ENCODE assay signal across 17 cellular contexts in genomic region chr12:126191949-126192348, GRCh38.
A peak's percentile ranks its signal among the peaks of the same experiment; 100 is the strongest.
DNase-seq lines count a peak whose midpoint lies in the region; ATAC-seq, FAIRE-seq and TF ChIP-seq lines count a peak whose summit lies in the region.
"Had no signal": no experiment of that assay in that cellular context is flagged by ENCODE, and none has a peak within 500 bp of the region (broad histone marks: within the 10 kb centered on the region; RNA-seq: fewer than 3 reads in every experiment).

No MANE protein-coding gene starts in this region.

- POLR2A ChIA-PET in PC-9 (lab: Charles Lee; ENCODE audit: unreplicated experiment) = no interaction called here

- H3K9ac ChIP-seq in H9 (ENCODE audit: extremely low read depth, insufficient read length, low read length) = no peak overlapping the region

- H3K27me3 ChIP-seq in H9 (ENCODE audit: insufficient read depth, low read length) (no peaks in the 10 kb centered on the region; the same call in 1 of the 2 replicates), PC-9 (ENCODE audit: insufficient read depth, low read depth) (peaks cover 13% of the 10 kb centered on the region; the same call in 1 of the 2 replicates), pancreas (no peaks in the 10 kb centered on the region)

- peaks cover 11% of the 10 kb centered on the region for H3K23me2 ChIP-seq in H9 (ENCODE audit: insufficient read length, low read depth, low read length, poor library complexity, severe bottlenecking)

- H3K4ac ChIP-seq in H9 (ENCODE audit: low read depth, low read length) = no peak overlapping the region

- H3K4me3 ChIP-seq in PC-9 (no peak overlapping the region), fibroblast of the aortic adventitia (ENCODE audit: low read depth, low read length) (peak overlapping the region; percentile 56), pancreas (peak overlapping the region; percentile 48 to 61 (median 54))

- no peak overlapping the region for H4K91ac ChIP-seq in H9 (ENCODE audit: insufficient read length, low read depth, low read length)

- peaks cover 42% of the 10 kb centered on the region for H3K27me3 Mint-ChIP-seq in H9 (ENCODE audit: low read depth)

- no peak overlapping the region for H3K27ac Mint-ChIP-seq in H9
- H3K27ac Mint-ChIP-seq: CD14-positive monocyte had no signal

- BruUV-seq in PC-9 (replicated peaks; lab: Mats Ljungman, UMichigan) = TSS peak; percentile 46

- H3K79me1 ChIP-seq in H9 (ENCODE audit: insufficient read depth, low read depth, low read length, poor library complexity, severe bottlenecking) = no peaks in the 10 kb centered on the region

- peak overlapping the region; percentile 29 to 80; a peak in 2 of 5 replicates for H3K4me3 Mint-ChIP-seq in H9

- no peak overlapping the region for H4K8ac ChIP-seq in H9 (replicated peaks; ENCODE audit: insufficient read length, low read depth, low read length)

- no peak for TF ChIP-seq CTCF in H9 (conservative IDR thresholded peaks at IDR 0.05)
- no peak for TF ChIP-seq CTCF in PC-9 (conservative IDR thresholded peaks at IDR 0.05)
- no peak for TF ChIP-seq CTCF in fibroblast of the aortic adventitia (IDR thresholded peaks at IDR 0.05; ENCODE audit: insufficient read depth, low read length)
- no peak for TF ChIP-seq CTCF in pancreas (IDR thresholded peaks at IDR 0.05)

- no peak overlapping the region for H3K27ac ChIP-seq in H9 (ENCODE audit: insufficient read length, low read depth, low read length)
- no peak overlapping the region for H3K27ac ChIP-seq in PC-9
- H3K27ac ChIP-seq in pancreas = peak overlapping the region; percentile 91 to 99 (median 94)

- H4K20me1 ChIP-seq in H9 (ENCODE audit: control insufficient read depth, insufficient read depth, insufficient read length) (no peaks in the 10 kb centered on the region), PC-9 (ENCODE audit: insufficient read depth) (no peaks in the 10 kb centered on the region)

- CTCF ChIA-PET in PC-9 (lab: Charles Lee) = no interaction called here

- H3K79me2 ChIP-seq in H9 (ENCODE audit: insufficient read depth, low read length) (no peaks in the 10 kb centered on the region), PC-9 (ENCODE audit: low read depth) (no peaks in the 10 kb centered on the region)

- no peak for FAIRE-seq in pancreas (lab: Jason Lieb, UNC)
- FAIRE-seq: HTR-8/SVneo had no signal

- no peak overlapping the region for H4K5ac ChIP-seq in H9 (ENCODE audit: insufficient read length, low read depth, low read length)

- no peak overlapping the region for H3K23ac ChIP-seq in H9 (ENCODE audit: insufficient read length, low read depth, low read length)

- H3K9me3 ChIP-seq in H9 (ENCODE audit: control insufficient read depth, low read depth, low read length) (no peaks in the 10 kb centered on the region), PC-9 (ENCODE audit: insufficient read depth, low read depth) (no peaks in the 10 kb centered on the region), pancreas (no peaks in the 10 kb centered on the region)

- H3K9me2 ChIP-seq in PC-9 (ENCODE audit: insufficient read depth) = no peaks in the 10 kb centered on the region

- DNase-seq in H9 (no peak), PC-9 (no peak), fibroblast of the aortic adventitia (ENCODE audit: low read depth) (no peak), pancreas (peak in 3 of 6 donors; percentile 15 to 61 (median 50)), GM19240 (ENCODE audit: insufficient read length, low spot score) (no peak), NCI-H2107 treated with DMSO at 0.1 percent for 48 hours (lab: John Stamatoyannopoulos, UW; ENCODE audit: unreplicated experiment) (no peak), globus pallidus (ENCODE audit: low spot score) (no peak)
- DNase-seq: AML-193, GDM1, MM.1S, NCI-H1092, NCI-H1436 treated with DMSO at 0.1 percent for 48 hours, NCI-H82, PC-3 had no signal

- H2BK20ac ChIP-seq in H9 (ENCODE audit: low read depth, low read length, poor library complexity, severe bottlenecking) = no peak overlapping the region

- no peak overlapping the region for H3K56ac ChIP-seq in H9 (ENCODE audit: insufficient read length, low read depth, low read length)

- ATAC-seq in pancreas = peak; percentile 10 to 16 (median 12)
- ATAC-seq in esophagus mucosa = no peak
- ATAC-seq: PC-3 had no signal

- H3K18ac ChIP-seq in H9 (ENCODE audit: insufficient read length, low read depth, low read length) = no peak overlapping the region

- H3K36me3 Mint-ChIP-seq in H9 (ENCODE audit: insufficient read depth in 1 of 3, low read depth in 3 of 3) = peaks cover 0 to 3% (median 2%) of the 10 kb centered on the region in 3 experiments; a peak in 3 of 7 replicates
- H3K36me3 Mint-ChIP-seq: CD14-positive monocyte had no signal

- H2BK15ac ChIP-seq in H9 (ENCODE audit: low read depth, low read length) = no peak overlapping the region

- intact Hi-C loops in PC-9 (cut with micrococcal nuclease; ENCODE audit: unreplicated experiment) = loop anchor here (1.0 kb wide), 1 partner anchor 580 kb away; no protein-coding TSS in a partner anchor
- intact Hi-C loops in pancreas (cut with DNase I) = no loop called here

- peak overlapping the region; percentile 66 for H3K4me2 ChIP-seq in H9 (ENCODE audit: insufficient read depth, insufficient read length, low read length)
- H3K4me2 ChIP-seq in PC-9 = no peak overlapping the region

- no peak overlapping the region for H2AK5ac ChIP-seq in H9 (ENCODE audit: insufficient read length, low read length)

- H3K36me3 ChIP-seq in PC-9 (ENCODE audit: low read depth) (no peaks in the 10 kb centered on the region), pancreas (no peaks in the 10 kb centered on the region)

- H3K4me1 ChIP-seq in H9 (ENCODE audit: insufficient read depth, low read length) (no peaks in the 10 kb centered on the region; the same call in 1 of the 2 replicates), PC-9 (replicated peaks; ENCODE audit: insufficient read depth) (no peaks in the 10 kb centered on the region), pancreas (no peaks in the 10 kb centered on the region)

- WGBS in H9 (ENCODE audit: extremely low coverage, insufficient read length, low lambda C conversion rate) = no CpG with 5 or more reads among the region's 13 CpGs
- WGBS in pancreas, 2 donors = 37 to 42% methylated on average over 13 of the region's 13 CpGs

- H3F3A ChIP-seq in PC-9 (ENCODE audit: insufficient read depth, low read depth) = no peaks in the 10 kb centered on the region

- peaks cover 7 to 13% of the 10 kb centered on the region in 2 experiments for H3K4me1 Mint-ChIP-seq in H9
- H3K4me1 Mint-ChIP-seq: CD14-positive monocyte had no signal

- no peak overlapping the region for H2BK120ac ChIP-seq in H9 (ENCODE audit: low read depth, low read length, poor library complexity, severe bottlenecking)

- H2BK12ac ChIP-seq in H9 (ENCODE audit: insufficient read length, low read depth, low read length) = no peak overlapping the region

- H3K9me3 Mint-ChIP-seq in H9 = no peaks in the 10 kb centered on the region

- H3T11ph ChIP-seq in H9 (ENCODE audit: low read length) = no peak overlapping the region

- H2AFZ ChIP-seq in H9 (ENCODE audit: low read length) (no peak overlapping the region), PC-9 (no peak overlapping the region)

- H3K14ac ChIP-seq in H9 (ENCODE audit: insufficient read depth, low read length) = no peak overlapping the region

- no peak overlapping the region for H2BK5ac ChIP-seq in H9 (ENCODE audit: insufficient read length, low read length)

Comparison
In these comparisons a context has a peak if more than half of its experiments do, and no peak if none do; other contexts are left out.
1. H3K27ac ChIP-seq: peak in pancreas (4 of 4); none in H9 (single experiment) and PC-9 (single experiment).